Comparison of ENCODE assay signal across 2 cellular contexts in the genomic region with DNA sequence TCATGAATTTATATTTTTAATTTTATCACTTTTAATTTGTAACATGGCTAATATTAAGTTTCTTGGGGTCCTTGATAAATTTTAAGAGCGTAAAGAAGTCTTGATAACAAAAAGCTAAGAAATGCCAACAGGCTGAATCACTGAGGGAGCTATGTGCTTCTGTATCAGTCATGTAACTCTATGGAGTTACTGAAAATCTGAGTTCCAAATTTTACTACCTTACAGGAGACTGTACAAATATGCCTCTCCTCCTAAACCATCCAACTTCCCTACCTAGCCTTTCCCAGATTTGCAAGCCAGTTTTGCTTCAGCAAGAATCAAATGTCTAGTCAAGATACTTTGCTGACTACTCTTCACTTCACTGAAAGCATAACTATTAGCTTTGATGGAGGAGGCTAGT.
TF ChIP-seq lines count a peak whose summit lies in the region.

No MANE protein-coding gene starts in this region.

TF ChIP-seq in SK-N-SH treated with all-trans-retinoic acid at 6 μM for 48 hours, 23 proteins besides CTCF, POLR2A, EP300 and RAD21 (continued from another document):
- TF ChIP-seq, protein P1, sequence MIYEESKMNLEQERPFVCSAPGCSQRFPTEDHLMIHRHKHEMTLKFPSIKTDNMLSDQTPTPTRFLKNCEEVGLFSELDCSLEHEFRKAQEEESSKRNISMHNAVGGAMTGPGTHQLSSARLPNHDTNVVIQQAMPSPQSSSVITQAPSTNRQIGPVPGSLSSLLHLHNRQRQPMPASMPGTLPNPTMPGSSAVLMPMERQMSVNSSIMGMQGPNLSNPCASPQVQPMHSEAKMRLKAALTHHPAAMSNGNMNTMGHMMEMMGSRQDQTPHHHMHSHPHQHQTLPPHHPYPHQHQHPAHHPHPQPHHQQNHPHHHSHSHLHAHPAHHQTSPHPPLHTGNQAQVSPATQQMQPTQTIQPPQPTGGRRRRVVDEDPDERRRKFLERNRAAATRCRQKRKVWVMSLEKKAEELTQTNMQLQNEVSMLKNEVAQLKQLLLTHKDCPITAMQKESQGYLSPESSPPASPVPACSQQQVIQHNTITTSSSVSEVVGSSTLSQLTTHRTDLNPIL (CRISPR knock-in tag; IDR thresholded peaks at IDR 0.05; ENCODE audit: low read depth), result no peak
- TF ChIP-seq PPARA (CRISPR knock-in tag; IDR thresholded peaks at IDR 0.05; ENCODE audit: borderline replicate concordance) (no peak), BACH2 (CRISPR knock-in tag; IDR thresholded peaks at IDR 0.05; ENCODE audit: borderline replicate concordance) (no peak), ZFP30 (CRISPR knock-in tag; IDR thresholded peaks at IDR 0.05) (no peak), RARB (CRISPR knock-in tag; IDR thresholded peaks at IDR 0.05) (no peak), TCF4 (CRISPR knock-in tag; IDR thresholded peaks at IDR 0.05; ENCODE audit: borderline replicate concordance) (no peak), ZFP3 (CRISPR knock-in tag; IDR thresholded peaks at IDR 0.05) (no peak), ARNTL (CRISPR knock-in tag; IDR thresholded peaks at IDR 0.05; ENCODE audit: borderline replicate concordance, low read depth) (no peak), ZC3H10 (CRISPR knock-in tag; IDR thresholded peaks at IDR 0.05) (no peak), ISL1 (CRISPR knock-in tag; IDR thresholded peaks at IDR 0.05) (no peak; the same call in 1 of the 2 replicates), CSDC2 (CRISPR knock-in tag; IDR thresholded peaks at IDR 0.05) (no peak), SNAI2 (CRISPR knock-in tag; IDR thresholded peaks at IDR 0.05) (no peak), GLIS3 (CRISPR knock-in tag; IDR thresholded peaks at IDR 0.05) (no peak), OSR1 (CRISPR knock-in tag; IDR thresholded peaks at IDR 0.05) (no peak)
- TF ChIP-seq, protein P2, sequence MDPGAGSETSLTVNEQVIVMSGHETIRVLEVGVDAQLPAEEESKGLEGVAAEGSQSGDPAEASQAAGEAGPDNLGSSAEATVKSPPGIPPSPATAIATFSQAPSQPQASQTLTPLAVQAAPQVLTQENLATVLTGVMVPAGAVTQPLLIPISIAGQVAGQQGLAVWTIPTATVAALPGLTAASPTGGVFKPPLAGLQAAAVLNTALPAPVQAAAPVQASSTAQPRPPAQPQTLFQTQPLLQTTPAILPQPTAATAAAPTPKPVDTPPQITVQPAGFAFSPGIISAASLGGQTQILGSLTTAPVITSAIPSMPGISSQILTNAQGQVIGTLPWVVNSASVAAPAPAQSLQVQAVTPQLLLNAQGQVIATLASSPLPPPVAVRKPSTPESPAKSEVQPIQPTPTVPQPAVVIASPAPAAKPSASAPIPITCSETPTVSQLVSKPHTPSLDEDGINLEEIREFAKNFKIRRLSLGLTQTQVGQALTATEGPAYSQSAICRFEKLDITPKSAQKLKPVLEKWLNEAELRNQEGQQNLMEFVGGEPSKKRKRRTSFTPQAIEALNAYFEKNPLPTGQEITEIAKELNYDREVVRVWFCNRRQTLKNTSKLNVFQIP (CRISPR knock-in tag; IDR thresholded peaks at IDR 0.05; ENCODE audit: borderline replicate concordance, low read depth), result no peak
- TF ChIP-seq, protein P3, sequence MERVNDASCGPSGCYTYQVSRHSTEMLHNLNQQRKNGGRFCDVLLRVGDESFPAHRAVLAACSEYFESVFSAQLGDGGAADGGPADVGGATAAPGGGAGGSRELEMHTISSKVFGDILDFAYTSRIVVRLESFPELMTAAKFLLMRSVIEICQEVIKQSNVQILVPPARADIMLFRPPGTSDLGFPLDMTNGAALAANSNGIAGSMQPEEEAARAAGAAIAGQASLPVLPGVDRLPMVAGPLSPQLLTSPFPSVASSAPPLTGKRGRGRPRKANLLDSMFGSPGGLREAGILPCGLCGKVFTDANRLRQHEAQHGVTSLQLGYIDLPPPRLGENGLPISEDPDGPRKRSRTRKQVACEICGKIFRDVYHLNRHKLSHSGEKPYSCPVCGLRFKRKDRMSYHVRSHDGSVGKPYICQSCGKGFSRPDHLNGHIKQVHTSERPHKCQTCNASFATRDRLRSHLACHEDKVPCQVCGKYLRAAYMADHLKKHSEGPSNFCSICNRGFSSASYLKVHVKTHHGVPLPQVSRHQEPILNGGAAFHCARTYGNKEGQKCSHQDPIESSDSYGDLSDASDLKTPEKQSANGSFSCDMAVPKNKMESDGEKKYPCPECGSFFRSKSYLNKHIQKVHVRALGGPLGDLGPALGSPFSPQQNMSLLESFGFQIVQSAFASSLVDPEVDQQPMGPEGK (CRISPR knock-in tag; IDR thresholded peaks at IDR 0.05; ENCODE audit: borderline replicate concordance), result no peak
- TF ChIP-seq, protein P4, sequence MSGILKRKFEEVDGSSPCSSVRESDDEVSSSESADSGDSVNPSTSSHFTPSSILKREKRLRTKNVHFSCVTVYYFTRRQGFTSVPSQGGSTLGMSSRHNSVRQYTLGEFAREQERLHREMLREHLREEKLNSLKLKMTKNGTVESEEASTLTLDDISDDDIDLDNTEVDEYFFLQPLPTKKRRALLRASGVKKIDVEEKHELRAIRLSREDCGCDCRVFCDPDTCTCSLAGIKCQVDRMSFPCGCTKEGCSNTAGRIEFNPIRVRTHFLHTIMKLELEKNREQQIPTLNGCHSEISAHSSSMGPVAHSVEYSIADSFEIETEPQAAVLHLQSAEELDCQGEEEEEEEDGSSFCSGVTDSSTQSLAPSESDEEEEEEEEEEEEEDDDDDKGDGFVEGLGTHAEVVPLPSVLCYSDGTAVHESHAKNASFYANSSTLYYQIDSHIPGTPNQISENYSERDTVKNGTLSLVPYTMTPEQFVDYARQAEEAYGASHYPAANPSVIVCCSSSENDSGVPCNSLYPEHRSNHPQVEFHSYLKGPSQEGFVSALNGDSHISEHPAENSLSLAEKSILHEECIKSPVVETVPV (CRISPR knock-in tag; IDR thresholded peaks at IDR 0.05), result no peak
- TF ChIP-seq, protein P5, sequence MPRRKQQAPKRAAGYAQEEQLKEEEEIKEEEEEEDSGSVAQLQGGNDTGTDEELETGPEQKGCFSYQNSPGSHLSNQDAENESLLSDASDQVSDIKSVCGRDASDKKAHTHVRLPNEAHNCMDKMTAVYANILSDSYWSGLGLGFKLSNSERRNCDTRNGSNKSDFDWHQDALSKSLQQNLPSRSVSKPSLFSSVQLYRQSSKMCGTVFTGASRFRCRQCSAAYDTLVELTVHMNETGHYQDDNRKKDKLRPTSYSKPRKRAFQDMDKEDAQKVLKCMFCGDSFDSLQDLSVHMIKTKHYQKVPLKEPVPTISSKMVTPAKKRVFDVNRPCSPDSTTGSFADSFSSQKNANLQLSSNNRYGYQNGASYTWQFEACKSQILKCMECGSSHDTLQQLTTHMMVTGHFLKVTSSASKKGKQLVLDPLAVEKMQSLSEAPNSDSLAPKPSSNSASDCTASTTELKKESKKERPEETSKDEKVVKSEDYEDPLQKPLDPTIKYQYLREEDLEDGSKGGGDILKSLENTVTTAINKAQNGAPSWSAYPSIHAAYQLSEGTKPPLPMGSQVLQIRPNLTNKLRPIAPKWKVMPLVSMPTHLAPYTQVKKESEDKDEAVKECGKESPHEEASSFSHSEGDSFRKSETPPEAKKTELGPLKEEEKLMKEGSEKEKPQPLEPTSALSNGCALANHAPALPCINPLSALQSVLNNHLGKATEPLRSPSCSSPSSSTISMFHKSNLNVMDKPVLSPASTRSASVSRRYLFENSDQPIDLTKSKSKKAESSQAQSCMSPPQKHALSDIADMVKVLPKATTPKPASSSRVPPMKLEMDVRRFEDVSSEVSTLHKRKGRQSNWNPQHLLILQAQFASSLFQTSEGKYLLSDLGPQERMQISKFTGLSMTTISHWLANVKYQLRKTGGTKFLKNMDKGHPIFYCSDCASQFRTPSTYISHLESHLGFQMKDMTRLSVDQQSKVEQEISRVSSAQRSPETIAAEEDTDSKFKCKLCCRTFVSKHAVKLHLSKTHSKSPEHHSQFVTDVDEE (CRISPR knock-in tag; IDR thresholded peaks at IDR 0.05), result no peak

TF ChIP-seq in HEK293T, 16 proteins besides CTCF, POLR2A, EP300 and RAD21:
- no peak for TF ChIP-seq FOXK2 (IDR thresholded peaks at IDR 0.05)
